In the genomic region with DNA sequence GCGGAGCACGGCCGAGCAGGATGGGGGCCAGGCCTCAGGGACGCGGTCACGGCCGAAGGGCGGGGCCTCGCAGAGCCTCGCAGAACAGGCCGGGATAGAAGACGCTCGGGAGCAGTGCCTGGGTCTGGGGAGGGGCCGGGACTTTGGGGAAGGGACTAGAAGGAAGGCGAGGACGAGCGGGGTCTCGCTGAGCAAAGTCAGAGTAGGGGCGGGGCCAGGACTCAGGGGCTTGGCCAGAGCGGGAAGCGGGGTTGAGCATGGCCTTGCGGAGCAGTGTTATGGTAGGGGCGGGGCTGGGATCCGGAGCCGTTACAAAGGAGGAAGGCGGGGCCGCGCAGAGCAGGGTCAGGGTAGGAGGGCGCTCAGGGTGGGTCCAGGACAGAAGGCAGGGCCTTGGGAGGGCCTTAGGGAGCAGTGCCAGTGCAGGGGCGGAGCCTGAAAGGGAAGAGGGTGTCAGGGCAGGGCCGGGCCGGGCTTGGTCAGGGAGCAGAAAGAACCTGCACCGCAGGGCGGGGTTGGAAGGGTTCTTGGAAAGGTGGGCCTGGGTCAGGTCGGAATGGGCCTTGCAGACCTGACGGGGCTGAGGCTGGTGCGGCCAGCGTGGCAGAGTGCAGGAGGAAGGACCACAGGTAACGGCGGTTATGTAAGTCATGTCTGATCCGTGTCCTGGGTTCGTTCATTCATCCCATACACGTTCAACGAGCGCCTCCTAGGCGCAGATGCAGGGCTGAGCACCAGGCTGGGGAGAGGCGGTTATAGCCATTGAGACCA, we compare ENCODE assay signal across 1 cellular context.
TF ChIP-seq lines count a peak whose summit lies in the region.

No MANE protein-coding gene starts in this region.

TF ChIP-seq in HepG2, 621 proteins besides CTCF, POLR2A, EP300 and RAD21 (continued from another document and continues in another):
- TF ChIP-seq MXD4 (CRISPR knock-in tag; IDR thresholded peaks at IDR 0.05) (peak; percentile 83; the same call in 1 of the 2 replicates), NR3C1 (CRISPR knock-in tag; IDR thresholded peaks at IDR 0.05) (no peak), HOXA5 (CRISPR knock-in tag; IDR thresholded peaks at IDR 0.05) (0 out of 2 replicates have a peak, but pooled peaks have one; percentile 22), HDAC1 (CRISPR knock-in tag; IDR thresholded peaks at IDR 0.05) (peak; percentile 71), ZMYM4 (CRISPR knock-in tag; IDR thresholded peaks at IDR 0.05) (peak; percentile 57; the same call in 1 of the 2 replicates), ZNF251 (CRISPR knock-in tag; IDR thresholded peaks at IDR 0.05) (no peak), ZNF224 (CRISPR knock-in tag; IDR thresholded peaks at IDR 0.05) (0 out of 2 replicates have a peak, but pooled peaks have one; percentile 17), ZNF136 (CRISPR knock-in tag; IDR thresholded peaks at IDR 0.05; ENCODE audit: low read depth) (no peak), FOXK1 (CRISPR knock-in tag; IDR thresholded peaks at IDR 0.05; ENCODE audit: borderline replicate concordance, low read depth) (0 out of 2 replicates have a peak, but pooled peaks have one; percentile 14), ZNF766 (CRISPR knock-in tag; IDR thresholded peaks at IDR 0.05; ENCODE audit: borderline replicate concordance) (no peak), ZNF678 (CRISPR knock-in tag; IDR thresholded peaks at IDR 0.05) (no peak), MLLT10 (CRISPR knock-in tag; IDR thresholded peaks at IDR 0.05) (no peak), FOXA3 (CRISPR knock-in tag; IDR thresholded peaks at IDR 0.05) (peak; percentile 15; the same call in 1 of the 2 replicates), TEAD2 (CRISPR knock-in tag; IDR thresholded peaks at IDR 0.05) (no peak), HNRNPLL (IDR thresholded peaks at IDR 0.05; ENCODE audit: low read depth, low read length, poor library complexity, severe bottlenecking) (peak; percentile 66), ZNF556 (CRISPR knock-in tag; IDR thresholded peaks at IDR 0.05; ENCODE audit: borderline replicate concordance) (0 out of 2 replicates have a peak, but pooled peaks have one; percentile 67), ZNF547 (CRISPR knock-in tag; IDR thresholded peaks at IDR 0.05) (no peak), PHF8 (CRISPR knock-in tag; IDR thresholded peaks at IDR 0.05) (peak; percentile 72), GTF2F1 (IDR thresholded peaks at IDR 0.05; ENCODE audit: low read length) (no peak), CAMTA2 (CRISPR knock-in tag; IDR thresholded peaks at IDR 0.05; ENCODE audit: borderline replicate concordance) (peak; percentile 73; the same call in 1 of the 2 replicates), ZMYM2 (CRISPR knock-in tag; IDR thresholded peaks at IDR 0.05) (no peak)
- TF ChIP-seq, protein P1, sequence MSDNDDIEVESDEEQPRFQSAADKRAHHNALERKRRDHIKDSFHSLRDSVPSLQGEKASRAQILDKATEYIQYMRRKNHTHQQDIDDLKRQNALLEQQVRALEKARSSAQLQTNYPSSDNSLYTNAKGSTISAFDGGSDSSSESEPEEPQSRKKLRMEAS (IDR thresholded peaks at IDR 0.05), result peak; percentile 61
- TF ChIP-seq, protein P2, sequence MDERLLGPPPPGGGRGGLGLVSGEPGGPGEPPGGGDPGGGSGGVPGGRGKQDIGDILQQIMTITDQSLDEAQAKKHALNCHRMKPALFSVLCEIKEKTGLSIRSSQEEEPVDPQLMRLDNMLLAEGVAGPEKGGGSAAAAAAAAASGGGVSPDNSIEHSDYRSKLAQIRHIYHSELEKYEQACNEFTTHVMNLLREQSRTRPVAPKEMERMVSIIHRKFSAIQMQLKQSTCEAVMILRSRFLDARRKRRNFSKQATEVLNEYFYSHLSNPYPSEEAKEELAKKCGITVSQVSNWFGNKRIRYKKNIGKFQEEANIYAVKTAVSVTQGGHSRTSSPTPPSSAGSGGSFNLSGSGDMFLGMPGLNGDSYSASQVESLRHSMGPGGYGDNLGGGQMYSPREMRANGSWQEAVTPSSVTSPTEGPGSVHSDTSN (CRISPR knock-in tag; IDR thresholded peaks at IDR 0.05), result no peak
- TF ChIP-seq, protein P3, sequence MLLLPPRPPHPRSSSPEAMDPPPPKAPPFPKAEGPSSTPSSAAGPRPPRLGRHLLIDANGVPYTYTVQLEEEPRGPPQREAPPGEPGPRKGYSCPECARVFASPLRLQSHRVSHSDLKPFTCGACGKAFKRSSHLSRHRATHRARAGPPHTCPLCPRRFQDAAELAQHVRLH (CRISPR knock-in tag; IDR thresholded peaks at IDR 0.05; ENCODE audit: borderline replicate concordance, low read depth), result peak; percentile 66; the same call in 1 of the 2 replicates
- TF ChIP-seq, protein P4, sequence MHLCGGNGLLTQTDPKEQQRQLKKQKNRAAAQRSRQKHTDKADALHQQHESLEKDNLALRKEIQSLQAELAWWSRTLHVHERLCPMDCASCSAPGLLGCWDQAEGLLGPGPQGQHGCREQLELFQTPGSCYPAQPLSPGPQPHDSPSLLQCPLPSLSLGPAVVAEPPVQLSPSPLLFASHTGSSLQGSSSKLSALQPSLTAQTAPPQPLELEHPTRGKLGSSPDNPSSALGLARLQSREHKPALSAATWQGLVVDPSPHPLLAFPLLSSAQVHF (CRISPR knock-in tag; IDR thresholded peaks at IDR 0.05), result no peak
- TF ChIP-seq, protein P5, sequence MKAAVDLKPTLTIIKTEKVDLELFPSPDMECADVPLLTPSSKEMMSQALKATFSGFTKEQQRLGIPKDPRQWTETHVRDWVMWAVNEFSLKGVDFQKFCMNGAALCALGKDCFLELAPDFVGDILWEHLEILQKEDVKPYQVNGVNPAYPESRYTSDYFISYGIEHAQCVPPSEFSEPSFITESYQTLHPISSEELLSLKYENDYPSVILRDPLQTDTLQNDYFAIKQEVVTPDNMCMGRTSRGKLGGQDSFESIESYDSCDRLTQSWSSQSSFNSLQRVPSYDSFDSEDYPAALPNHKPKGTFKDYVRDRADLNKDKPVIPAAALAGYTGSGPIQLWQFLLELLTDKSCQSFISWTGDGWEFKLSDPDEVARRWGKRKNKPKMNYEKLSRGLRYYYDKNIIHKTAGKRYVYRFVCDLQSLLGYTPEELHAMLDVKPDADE (CRISPR knock-in tag; IDR thresholded peaks at IDR 0.05), result no peak
- TF ChIP-seq, protein P6, sequence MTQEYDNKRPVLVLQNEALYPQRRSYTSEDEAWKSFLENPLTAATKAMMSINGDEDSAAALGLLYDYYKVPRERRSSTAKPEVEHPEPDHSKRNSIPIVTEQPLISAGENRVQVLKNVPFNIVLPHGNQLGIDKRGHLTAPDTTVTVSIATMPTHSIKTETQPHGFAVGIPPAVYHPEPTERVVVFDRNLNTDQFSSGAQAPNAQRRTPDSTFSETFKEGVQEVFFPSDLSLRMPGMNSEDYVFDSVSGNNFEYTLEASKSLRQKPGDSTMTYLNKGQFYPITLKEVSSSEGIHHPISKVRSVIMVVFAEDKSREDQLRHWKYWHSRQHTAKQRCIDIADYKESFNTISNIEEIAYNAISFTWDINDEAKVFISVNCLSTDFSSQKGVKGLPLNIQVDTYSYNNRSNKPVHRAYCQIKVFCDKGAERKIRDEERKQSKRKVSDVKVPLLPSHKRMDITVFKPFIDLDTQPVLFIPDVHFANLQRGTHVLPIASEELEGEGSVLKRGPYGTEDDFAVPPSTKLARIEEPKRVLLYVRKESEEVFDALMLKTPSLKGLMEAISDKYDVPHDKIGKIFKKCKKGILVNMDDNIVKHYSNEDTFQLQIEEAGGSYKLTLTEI (CRISPR knock-in tag; conservative IDR thresholded peaks at IDR 0.05), result no peak
- TF ChIP-seq, protein P7, sequence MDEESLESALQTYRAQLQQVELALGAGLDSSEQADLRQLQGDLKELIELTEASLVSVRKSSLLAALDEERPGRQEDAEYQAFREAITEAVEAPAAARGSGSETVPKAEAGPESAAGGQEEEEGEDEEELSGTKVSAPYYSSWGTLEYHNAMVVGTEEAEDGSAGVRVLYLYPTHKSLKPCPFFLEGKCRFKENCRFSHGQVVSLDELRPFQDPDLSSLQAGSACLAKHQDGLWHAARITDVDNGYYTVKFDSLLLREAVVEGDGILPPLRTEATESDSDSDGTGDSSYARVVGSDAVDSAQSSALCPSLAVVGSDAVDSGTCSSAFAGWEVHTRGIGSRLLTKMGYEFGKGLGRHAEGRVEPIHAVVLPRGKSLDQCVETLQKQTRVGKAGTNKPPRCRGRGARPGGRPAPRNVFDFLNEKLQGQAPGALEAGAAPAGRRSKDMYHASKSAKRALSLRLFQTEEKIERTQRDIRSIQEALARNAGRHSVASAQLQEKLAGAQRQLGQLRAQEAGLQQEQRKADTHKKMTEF (CRISPR knock-in tag; IDR thresholded peaks at IDR 0.05), result peak; percentile 58
- TF ChIP-seq, protein P8, sequence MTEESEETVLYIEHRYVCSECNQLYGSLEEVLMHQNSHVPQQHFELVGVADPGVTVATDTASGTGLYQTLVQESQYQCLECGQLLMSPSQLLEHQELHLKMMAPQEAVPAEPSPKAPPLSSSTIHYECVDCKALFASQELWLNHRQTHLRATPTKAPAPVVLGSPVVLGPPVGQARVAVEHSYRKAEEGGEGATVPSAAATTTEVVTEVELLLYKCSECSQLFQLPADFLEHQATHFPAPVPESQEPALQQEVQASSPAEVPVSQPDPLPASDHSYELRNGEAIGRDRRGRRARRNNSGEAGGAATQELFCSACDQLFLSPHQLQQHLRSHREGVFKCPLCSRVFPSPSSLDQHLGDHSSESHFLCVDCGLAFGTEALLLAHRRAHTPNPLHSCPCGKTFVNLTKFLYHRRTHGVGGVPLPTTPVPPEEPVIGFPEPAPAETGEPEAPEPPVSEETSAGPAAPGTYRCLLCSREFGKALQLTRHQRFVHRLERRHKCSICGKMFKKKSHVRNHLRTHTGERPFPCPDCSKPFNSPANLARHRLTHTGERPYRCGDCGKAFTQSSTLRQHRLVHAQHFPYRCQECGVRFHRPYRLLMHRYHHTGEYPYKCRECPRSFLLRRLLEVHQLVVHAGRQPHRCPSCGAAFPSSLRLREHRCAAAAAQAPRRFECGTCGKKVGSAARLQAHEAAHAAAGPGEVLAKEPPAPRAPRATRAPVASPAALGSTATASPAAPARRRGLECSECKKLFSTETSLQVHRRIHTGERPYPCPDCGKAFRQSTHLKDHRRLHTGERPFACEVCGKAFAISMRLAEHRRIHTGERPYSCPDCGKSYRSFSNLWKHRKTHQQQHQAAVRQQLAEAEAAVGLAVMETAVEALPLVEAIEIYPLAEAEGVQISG (CRISPR knock-in tag; IDR thresholded peaks at IDR 0.05), result peak; percentile 43; the same call in 1 of the 2 replicates
- TF ChIP-seq, protein P9, sequence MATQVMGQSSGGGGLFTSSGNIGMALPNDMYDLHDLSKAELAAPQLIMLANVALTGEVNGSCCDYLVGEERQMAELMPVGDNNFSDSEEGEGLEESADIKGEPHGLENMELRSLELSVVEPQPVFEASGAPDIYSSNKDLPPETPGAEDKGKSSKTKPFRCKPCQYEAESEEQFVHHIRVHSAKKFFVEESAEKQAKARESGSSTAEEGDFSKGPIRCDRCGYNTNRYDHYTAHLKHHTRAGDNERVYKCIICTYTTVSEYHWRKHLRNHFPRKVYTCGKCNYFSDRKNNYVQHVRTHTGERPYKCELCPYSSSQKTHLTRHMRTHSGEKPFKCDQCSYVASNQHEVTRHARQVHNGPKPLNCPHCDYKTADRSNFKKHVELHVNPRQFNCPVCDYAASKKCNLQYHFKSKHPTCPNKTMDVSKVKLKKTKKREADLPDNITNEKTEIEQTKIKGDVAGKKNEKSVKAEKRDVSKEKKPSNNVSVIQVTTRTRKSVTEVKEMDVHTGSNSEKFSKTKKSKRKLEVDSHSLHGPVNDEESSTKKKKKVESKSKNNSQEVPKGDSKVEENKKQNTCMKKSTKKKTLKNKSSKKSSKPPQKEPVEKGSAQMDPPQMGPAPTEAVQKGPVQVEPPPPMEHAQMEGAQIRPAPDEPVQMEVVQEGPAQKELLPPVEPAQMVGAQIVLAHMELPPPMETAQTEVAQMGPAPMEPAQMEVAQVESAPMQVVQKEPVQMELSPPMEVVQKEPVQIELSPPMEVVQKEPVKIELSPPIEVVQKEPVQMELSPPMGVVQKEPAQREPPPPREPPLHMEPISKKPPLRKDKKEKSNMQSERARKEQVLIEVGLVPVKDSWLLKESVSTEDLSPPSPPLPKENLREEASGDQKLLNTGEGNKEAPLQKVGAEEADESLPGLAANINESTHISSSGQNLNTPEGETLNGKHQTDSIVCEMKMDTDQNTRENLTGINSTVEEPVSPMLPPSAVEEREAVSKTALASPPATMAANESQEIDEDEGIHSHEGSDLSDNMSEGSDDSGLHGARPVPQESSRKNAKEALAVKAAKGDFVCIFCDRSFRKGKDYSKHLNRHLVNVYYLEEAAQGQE (IDR thresholded peaks at IDR 0.05; ENCODE audit: borderline replicate concordance in 1 of 2, low read depth in 1 of 2, low read length in 2 of 2), result no peak
- TF ChIP-seq, protein P10, sequence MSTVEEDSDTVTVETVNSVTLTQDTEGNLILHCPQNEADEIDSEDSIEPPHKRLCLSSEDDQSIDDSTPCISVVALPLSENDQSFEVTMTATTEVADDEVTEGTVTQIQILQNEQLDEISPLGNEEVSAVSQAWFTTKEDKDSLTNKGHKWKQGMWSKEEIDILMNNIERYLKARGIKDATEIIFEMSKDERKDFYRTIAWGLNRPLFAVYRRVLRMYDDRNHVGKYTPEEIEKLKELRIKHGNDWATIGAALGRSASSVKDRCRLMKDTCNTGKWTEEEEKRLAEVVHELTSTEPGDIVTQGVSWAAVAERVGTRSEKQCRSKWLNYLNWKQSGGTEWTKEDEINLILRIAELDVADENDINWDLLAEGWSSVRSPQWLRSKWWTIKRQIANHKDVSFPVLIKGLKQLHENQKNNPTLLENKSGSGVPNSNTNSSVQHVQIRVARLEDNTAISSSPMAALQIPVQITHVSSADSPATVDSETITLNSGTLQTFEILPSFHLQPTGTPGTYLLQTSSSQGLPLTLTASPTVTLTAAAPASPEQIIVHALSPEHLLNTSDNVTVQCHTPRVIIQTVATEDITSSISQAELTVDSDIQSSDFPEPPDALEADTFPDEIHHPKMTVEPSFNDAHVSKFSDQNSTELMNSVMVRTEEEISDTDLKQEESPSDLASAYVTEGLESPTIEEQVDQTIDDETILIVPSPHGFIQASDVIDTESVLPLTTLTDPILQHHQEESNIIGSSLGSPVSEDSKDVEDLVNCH (CRISPR knock-in tag; IDR thresholded peaks at IDR 0.05), result no peak
- TF ChIP-seq, protein P11, sequence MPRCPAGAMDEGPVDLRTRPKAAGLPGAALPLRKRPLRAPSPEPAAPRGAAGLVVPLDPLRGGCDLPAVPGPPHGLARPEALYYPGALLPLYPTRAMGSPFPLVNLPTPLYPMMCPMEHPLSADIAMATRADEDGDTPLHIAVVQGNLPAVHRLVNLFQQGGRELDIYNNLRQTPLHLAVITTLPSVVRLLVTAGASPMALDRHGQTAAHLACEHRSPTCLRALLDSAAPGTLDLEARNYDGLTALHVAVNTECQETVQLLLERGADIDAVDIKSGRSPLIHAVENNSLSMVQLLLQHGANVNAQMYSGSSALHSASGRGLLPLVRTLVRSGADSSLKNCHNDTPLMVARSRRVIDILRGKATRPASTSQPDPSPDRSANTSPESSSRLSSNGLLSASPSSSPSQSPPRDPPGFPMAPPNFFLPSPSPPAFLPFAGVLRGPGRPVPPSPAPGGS (CRISPR knock-in tag; IDR thresholded peaks at IDR 0.05), result peak; percentile 79
- TF ChIP-seq, protein P12, sequence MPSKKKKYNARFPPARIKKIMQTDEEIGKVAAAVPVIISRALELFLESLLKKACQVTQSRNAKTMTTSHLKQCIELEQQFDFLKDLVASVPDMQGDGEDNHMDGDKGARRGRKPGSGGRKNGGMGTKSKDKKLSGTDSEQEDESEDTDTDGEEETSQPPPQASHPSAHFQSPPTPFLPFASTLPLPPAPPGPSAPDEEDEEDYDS (CRISPR knock-in tag; IDR thresholded peaks at IDR 0.05), result peak; percentile 89
- TF ChIP-seq, protein P13, sequence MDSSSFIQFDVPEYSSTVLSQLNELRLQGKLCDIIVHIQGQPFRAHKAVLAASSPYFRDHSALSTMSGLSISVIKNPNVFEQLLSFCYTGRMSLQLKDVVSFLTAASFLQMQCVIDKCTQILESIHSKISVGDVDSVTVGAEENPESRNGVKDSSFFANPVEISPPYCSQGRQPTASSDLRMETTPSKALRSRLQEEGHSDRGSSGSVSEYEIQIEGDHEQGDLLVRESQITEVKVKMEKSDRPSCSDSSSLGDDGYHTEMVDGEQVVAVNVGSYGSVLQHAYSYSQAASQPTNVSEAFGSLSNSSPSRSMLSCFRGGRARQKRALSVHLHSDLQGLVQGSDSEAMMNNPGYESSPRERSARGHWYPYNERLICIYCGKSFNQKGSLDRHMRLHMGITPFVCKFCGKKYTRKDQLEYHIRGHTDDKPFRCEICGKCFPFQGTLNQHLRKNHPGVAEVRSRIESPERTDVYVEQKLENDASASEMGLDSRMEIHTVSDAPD (CRISPR knock-in tag; IDR thresholded peaks at IDR 0.05), result no peak
